Comparison of ENCODE assay signal across 9 cellular contexts in genomic region chr3:30628931-30629590, GRCh38. TPM values are rescaled to one million over a fixed set of nuclear protein-coding genes. Genes with fewer than 3 reads are reported as not detected.
DNase-seq lines count a peak whose midpoint lies in the region; ATAC-seq and TF ChIP-seq lines count a peak whose summit lies in the region.
"Had no signal": no experiment of that assay in that cellular context is flagged by ENCODE, and none has a peak within 500 bp of the region (broad histone marks: within the 10 kb centered on the region; RNA-seq: fewer than 3 reads in every experiment).

No MANE protein-coding gene starts in this region.

- 42 to 53% methylated on average over 5 of the region's 5 CpGs for WGBS in lower leg skin, 2 donors

- H3K4me3 ChIP-seq in SJCRH30, result no peak overlapping the region
- H3K4me3 ChIP-seq in osteoblast (ENCODE audit: insufficient read depth, low read length), result no peak overlapping the region
- H3K4me3 ChIP-seq in lower leg skin (ENCODE audit: low read depth, poor library complexity, severe bottlenecking), result no peak overlapping the region
- no peak overlapping the region for H3K4me3 ChIP-seq in H7 (ENCODE audit: insufficient read depth, low read depth, low read length)

- H4K20me1 ChIP-seq in osteoblast (ENCODE audit: insufficient read depth, low read length), result peaks cover 8% of the 10 kb centered on the region

- peak; percentile 29 for TF ChIP-seq CTCF in osteoblast (IDR thresholded peaks at IDR 0.05; ENCODE audit: extremely low read depth, low read depth, low read length)
- no peak for TF ChIP-seq CTCF in lower leg skin (IDR thresholded peaks at IDR 0.05)

- peak overlapping the region; percentile 91 for H3K27ac ChIP-seq in SJCRH30
- H3K27ac ChIP-seq in osteoblast (ENCODE audit: low read depth, low read length), result no peak overlapping the region
- H3K27ac ChIP-seq: KMS-11 had no signal

- H3K4me1 ChIP-seq in SJCRH30, result peaks cover 52% of the 10 kb centered on the region
- peaks cover 46% of the 10 kb centered on the region for H3K4me1 ChIP-seq in osteoblast (ENCODE audit: insufficient read depth, low read length)

- ATAC-seq in GM19351 (IDR thresholded peaks at IDR 0.05; ENCODE audit: unreplicated experiment), result peak; percentile 43

- H3K36me3 ChIP-seq in SJCRH30 (no peaks in the 10 kb centered on the region), osteoblast (ENCODE audit: insufficient read depth, low read length) (peaks cover 17% of the 10 kb centered on the region), H7 (replicated peaks; ENCODE audit: control insufficient read depth, insufficient read depth, low read length) (peaks cover 3% of the 10 kb centered on the region)

- no peak overlapping the region for H2AFZ ChIP-seq in osteoblast (ENCODE audit: low read length)

- no peak for TF ChIP-seq POLR2A in erythroblast (IDR thresholded peaks at IDR 0.05; ENCODE audit: low read length)
- no peak for TF ChIP-seq POLR2A in lower leg skin (IDR thresholded peaks at IDR 0.05)

- DNase-seq in SJCRH30 (peak; percentile 19 to 54), erythroblast (lab: John Stamatoyannopoulos, UW) (peak; percentile 18 to 30), osteoblast (ENCODE audit: insufficient read length, low spot score, missing footprints) (peak; percentile 30), lower leg skin (ENCODE audit: low spot score in 2 of 2) (no peak), H7 (no peak), 8988T (no peak), NCI-H1436 (lab: John Stamatoyannopoulos, UW) (no peak)

- intact Hi-C loops in lower leg skin (cut with DNase I; ENCODE audit: low total_unique reads), result no loop called here

- H3K9me3 ChIP-seq in SJCRH30 (replicated peaks) (no peaks in the 10 kb centered on the region), osteoblast (ENCODE audit: low read depth, low read length) (no peaks in the 10 kb centered on the region)

- H3K27me3 ChIP-seq in SJCRH30, result no peaks in the 10 kb centered on the region
- no peaks in the 10 kb centered on the region for H3K27me3 ChIP-seq in osteoblast (ENCODE audit: insufficient read depth, low read length)
- no peaks in the 10 kb centered on the region for H3K27me3 ChIP-seq in H7 (ENCODE audit: control insufficient read depth, insufficient read depth, low read length)

- peaks cover 93% of the 10 kb centered on the region for H3K79me2 ChIP-seq in osteoblast (ENCODE audit: insufficient read depth, low read length)

- no peak overlapping the region for H3K4me2 ChIP-seq in osteoblast (ENCODE audit: insufficient read depth, low read length)
- H3K4me2 ChIP-seq: KMS-11 had no signal

RNA-seq across cellular contexts. Expression of gene TGFBR2, which starts 22.7 kb away (rescaled TPM):
- total RNA-seq in SJCRH30 (2014; rRNA removed; shearing (Covaris generic)), result 16.9 and 17.8 TPM in 2 replicates
- total RNA-seq in osteoblast (118 and 162 TPM in 2 replicates), lower leg skin (100 to 1,000 TPM in 1 of 4 donors, 10 to 100 TPM in 3; 57.8 to 109 (median 71.4) TPM)
- 4.3 and 6.4 TPM in 2 replicates for total RNA-seq in H7 (2014; rRNA removed; shearing (Covaris generic))

Comparison
In these comparisons a context has a peak if more than half of its experiments do, and no peak if none do; other contexts are left out.
1. DNase-seq: peak in SJCRH30 (2 of 2), erythroblast (2 of 2) and osteoblast (single experiment); none in lower leg skin (0 of 2), H7 (single experiment), 8988T (single experiment) and NCI-H1436 (single experiment).